ENCODE assay signal across 9 cellular contexts in the genomic region with DNA sequence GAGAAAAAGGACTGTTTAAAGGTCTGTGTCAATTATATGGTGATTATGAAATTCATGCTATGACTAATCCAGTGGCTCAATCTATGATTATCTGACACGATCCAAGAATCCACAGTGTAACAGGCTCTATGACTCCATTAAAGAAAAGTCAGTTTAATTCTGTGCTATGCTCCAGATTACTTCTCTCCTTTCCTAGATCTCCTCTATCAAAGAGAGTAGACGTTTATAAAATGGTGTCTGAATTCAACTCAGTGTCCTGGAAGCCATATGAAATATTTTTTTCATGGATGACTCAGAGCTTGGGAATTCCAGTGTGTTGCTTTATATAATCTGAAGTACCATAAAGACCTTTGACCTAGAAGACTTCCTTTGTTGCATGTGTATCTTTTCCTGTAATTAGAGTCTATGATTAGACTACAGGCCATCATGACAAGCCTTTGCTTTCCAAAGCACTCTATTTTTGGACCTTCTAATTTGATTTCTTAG. TPM values are rescaled to one million over a fixed set of nuclear protein-coding genes. Genes with fewer than 3 reads are reported as not detected.
DNase-seq lines count a peak whose midpoint lies in the region; ATAC-seq, FAIRE-seq and TF ChIP-seq lines count a peak whose summit lies in the region.
"Had no signal": no experiment of that assay in that cellular context is flagged by ENCODE, and none has a peak within 500 bp of the region (broad histone marks: within the 10 kb centered on the region; RNA-seq: fewer than 3 reads in every experiment).

No MANE protein-coding gene starts in this region.

- H3K79me2 ChIP-seq in K562 (ENCODE audit: control insufficient read depth, insufficient read depth, low read length): no peaks in the 10 kb centered on the region

- no peak for FAIRE-seq in K562 (lab: Jason Lieb, UNC)

- intact Hi-C loops in A673 (cut with micrococcal nuclease; ENCODE audit: unreplicated experiment): no loop called here
- intact Hi-C loops in K562 (cut with micrococcal nuclease): loop anchor here (1.0 kb wide), 1 partner anchor 50 kb away; no protein-coding TSS in a partner anchor

- H3K4me2 ChIP-seq in K562 (ENCODE audit: insufficient read depth, low read length): no peak overlapping the region

- H3K27me3 ChIP-seq in A673 (replicated peaks; ENCODE audit: insufficient read depth, low read depth, low read length, poor library complexity) (no peaks in the 10 kb centered on the region), K562 (ENCODE audit: control insufficient read depth in 2 of 2, insufficient read depth in 2 of 2, low read length in 2 of 2) (no peaks in the 10 kb centered on the region; a peak in 1 of 5 replicates), liver (ENCODE audit: control insufficient read depth in 4 of 4, insufficient read depth in 4 of 4, low read length in 3 of 4) (no peaks in the 10 kb centered on the region)

- H3K36me3 ChIP-seq in A673 (ENCODE audit: insufficient read depth, low read length, poor library complexity, severe bottlenecking) (no peaks in the 10 kb centered on the region), K562 (ENCODE audit: control insufficient read depth, insufficient read depth, low read length) (no peaks in the 10 kb centered on the region), liver (ENCODE audit: control insufficient read depth in 4 of 4, insufficient read depth in 3 of 4, low read depth in 1 of 4, low read length in 3 of 4) (no peaks in the 10 kb centered on the region)

- H3K4me3 ChIP-seq in A673 (ENCODE audit: low read depth, low read length, poor library complexity, severe bottlenecking) (no peak overlapping the region), K562 (no peak overlapping the region), liver (ENCODE audit: low read depth in 1 of 3, low read length in 3 of 3) (no peak overlapping the region)

- TF ChIP-seq EP300 in K562 (IDR thresholded peaks at IDR 0.05; ENCODE audit: low read length): no peak

- no peak for TF ChIP-seq POLR2A in K562 (conservative IDR thresholded peaks at IDR 0.05)

- H3K9ac ChIP-seq in K562 (ENCODE audit: insufficient read depth in 1 of 2, low read depth in 2 of 2, low read length in 2 of 2) (no peak overlapping the region), liver (ENCODE audit: low read depth in 1 of 2, low read length in 2 of 2) (no peak overlapping the region)

- H3K27ac ChIP-seq in A673 (ENCODE audit: low read depth, low read length, poor library complexity, severe bottlenecking): no peak overlapping the region
- no peak overlapping the region for H3K27ac ChIP-seq in K562 (ENCODE audit: extremely low read depth, low read depth, low read length)
- H3K27ac ChIP-seq in liver (ENCODE audit: low read depth in 1 of 2, low read length in 2 of 2): no peak overlapping the region

- CTCF ChIA-PET in A673 (lab: Charles Lee): no interaction called here
- CTCF ChIA-PET in K562 (lab: Yijun Ruan, JAX; ENCODE audit: low intra/inter-chr PET ratio): no interaction called here
- CTCF ChIA-PET in GM10248 (lab: Yijun Ruan, JAX): interaction anchor here (0.7 to 1.9 kb wide), 3 partner anchors 14 to 21 kb away, joined by 4 to 5 read pairs (median 4); no protein-coding TSS in a partner anchor

- TF ChIP-seq CTCF in A673 (conservative IDR thresholded peaks at IDR 0.05; ENCODE audit: low read depth, low read length) (no peak), K562 (IDR thresholded peaks at IDR 0.05 in 2 of 3, conservative IDR thresholded peaks at IDR 0.05 in 1 of 3; ENCODE audit: insufficient read depth in 2 of 3, low read depth in 1 of 3, low read length in 3 of 3) (no peak), liver (IDR thresholded peaks at IDR 0.05; ENCODE audit: low read depth, low read length, missing input control) (no peak), GM10248 (IDR thresholded peaks at IDR 0.05; ENCODE audit: control extremely low read depth, extremely low read depth, low read depth, missing control alignments) (no peak)

- H3K9me1 ChIP-seq in K562 (ENCODE audit: control insufficient read depth, insufficient read depth, low read length): no peaks in the 10 kb centered on the region

- H3K4me1 ChIP-seq in A673 (ENCODE audit: insufficient read depth, low read length, poor library complexity, severe bottlenecking) (no peaks in the 10 kb centered on the region), K562 (replicated peaks in 1 of 2; ENCODE audit: control insufficient read depth in 2 of 2, insufficient read depth in 2 of 2, low read length in 2 of 2) (no peaks in the 10 kb centered on the region), liver (ENCODE audit: control insufficient read depth in 4 of 4, insufficient read depth in 4 of 4, low read length in 3 of 4) (peaks cover 1 to 6% (median 4%) of the 10 kb centered on the region in 4 donors)

- TF ChIP-seq RAD21 in K562 (CRISPR knock-in tag; conservative IDR thresholded peaks at IDR 0.05 in 1 of 2, IDR thresholded peaks at IDR 0.05 in 1 of 2) (no peak), liver (IDR thresholded peaks at IDR 0.05) (no peak)

- ATAC-seq in K562 (no peak), GM19351 (IDR thresholded peaks at IDR 0.05; ENCODE audit: unreplicated experiment) (no peak), GM19467 (IDR thresholded peaks at IDR 0.05; ENCODE audit: unreplicated experiment) (no peak), HG02571 (IDR thresholded peaks at IDR 0.05; ENCODE audit: unreplicated experiment) (no peak)

- in situ Hi-C loops in K562 (cut with MboI): no loop called here

- no peaks in the 10 kb centered on the region for H4K20me1 ChIP-seq in K562 (replicated peaks; ENCODE audit: control insufficient read depth, insufficient read depth, low read length)

- no peaks in the 10 kb centered on the region for H3K9me3 ChIP-seq in A673 (ENCODE audit: low read depth, low read length, poor library complexity, severe bottlenecking)
- H3K9me3 ChIP-seq in K562 (replicated peaks; ENCODE audit: control insufficient read depth, insufficient read depth, low read depth, low read length): no peaks in the 10 kb centered on the region
- H3K9me3 ChIP-seq in liver (ENCODE audit: control insufficient read depth in 4 of 4, low read length in 3 of 4): no peaks in the 10 kb centered on the region

- WGBS in K562 (ENCODE audit: insufficient coverage, low coverage, missing lambda C conversion rate): 25% methylated on average over 2 of the region's 2 CpGs
- WGBS in liver: 58% methylated on average over 2 of the region's 2 CpGs

- DNase-seq in A673 (ENCODE audit: low spot score): peak; percentile 60
- peak; percentile 95 for DNase-seq in HT1080 (ENCODE audit: low read depth)
- no peak for DNase-seq in K562 (ENCODE audit: extremely low read depth in 1 of 4, low spot score in 3 of 4)
- DNase-seq in GM10248 (ENCODE audit: extremely low spot score): no peak
- DNase-seq: DMS 273 treated with DMSO at 0.1 percent for 48 hours had no signal

- no TSS peak for BruUV-seq in A673 (replicated peaks; lab: Mats Ljungman, UMichigan)
- BruUV-seq in K562 (replicated peaks; lab: Mats Ljungman, UMichigan): no TSS peak

- POLR2A ChIA-PET in A673 (lab: Charles Lee; ENCODE audit: low non-redundant PET): no interaction called here
- POLR2A ChIA-PET in K562 (lab: Yijun Ruan, JAX): no interaction called here
- POLR2A ChIA-PET in GM10248 (lab: Yijun Ruan, JAX): no interaction called here

- no peak overlapping the region for H2AFZ ChIP-seq in K562 (ENCODE audit: low read depth, low read length)

TF ChIP-seq in K562, 482 proteins besides CTCF, POLR2A, EP300 and RAD21 (continues in another document):
- TF ChIP-seq SAFB2 (IDR thresholded peaks at IDR 0.05; ENCODE audit: borderline replicate concordance, low read depth, low read length, severe bottlenecking) (no peak), JUND (IDR thresholded peaks at IDR 0.05; ENCODE audit: borderline replicate concordance, low read depth, low read length) (peak; percentile 59; the same call in 1 of the 2 replicates), JUND (tag; IDR thresholded peaks at IDR 0.05; ENCODE audit: borderline replicate concordance, low read depth, low read length) (peak; percentile 44; the same call in 1 of the 3 replicates), ETV6 (IDR thresholded peaks at IDR 0.05; ENCODE audit: borderline replicate concordance in 1 of 2, low read depth in 2 of 2, low read length in 1 of 2) (no peak), ETV6 (CRISPR knock-in tag; IDR thresholded peaks at IDR 0.05; ENCODE audit: borderline replicate concordance) (no peak)

RNA-seq across cellular contexts. Expression of a gene that starts 27.0 kb away (rescaled TPM):
- total RNA-seq in A673 (2021): 32.1 and 36.5 TPM in 2 replicates
- total RNA-seq in HT1080 (2014; rRNA removed; shearing (Covaris generic)): 12.7 and 17.5 TPM in 2 replicates
- 16.7 and 23.1 TPM in 2 replicates for polyA plus RNA-seq in HT1080 (2015; cell fraction: cytosol; rRNA removed)
- polyA plus RNA-seq in HT1080 (2015; cell fraction: nucleus; rRNA removed): 43.5 and 47.3 TPM in 2 replicates
- total RNA-seq in K562 (2011; cell fraction: chromatin; rRNA removed; ENCODE audit: low replicate concordance): 108 and 331 TPM in 2 replicates
- 49.7 and 67.6 TPM in 2 replicates for total RNA-seq in K562 (2011; cell fraction: nucleolus; rRNA removed)
- total RNA-seq in K562 (2011; cell fraction: nucleoplasm; rRNA removed): 113 and 152 TPM in 2 replicates
- total RNA-seq in K562 (2014; rRNA removed): 13.4 and 16.7 TPM in 2 replicates
- 26.3 TPM in 2 replicates for total RNA-seq in K562 (2014; rRNA removed; fragmentation: Illumina TruSeq; extraction: Trizol)
- total RNA-seq in K562 (2015; rRNA removed; fragmentation: Illumina TruSeq; extraction: Trizol): 24.3 and 24.6 TPM in 2 replicates
- total RNA-seq in K562 (2021): 36.5 and 41.9 TPM in 2 replicates
- polyA plus RNA-seq in K562 (2011; rRNA removed): 16.7 and 29.3 TPM in 2 replicates
- polyA plus RNA-seq in K562 (2011; cell fraction: cytosol; rRNA removed): 16.4 and 18.7 TPM in 2 replicates
- 41.9 and 61.1 TPM in 2 replicates for polyA plus RNA-seq in K562 (2011; cell fraction: nucleus; rRNA removed)
- polyA plus RNA-seq in K562 (2012): 16.3 and 16.9 TPM in 2 replicates
- polyA plus RNA-seq in K562 (2014; fragmentation: Illumina TruSeq; extraction: Trizol): 23.9 and 30.8 TPM in 2 replicates
- 1 to 10 TPM; 3.4 to 7.5 TPM for polyA plus RNA-seq in K562 (2014; fragmentation: Nextera tagmentation; extraction: Ambion mirVana)
- polyA plus RNA-seq in K562 (2014; rRNA removed): 14.0 and 15.4 TPM in 2 replicates
- 132 and 170 TPM in 2 replicates for polyA minus RNA-seq in K562 (2011; rRNA and poly(A)+ RNA removed)
- polyA minus RNA-seq in K562 (2011; cell fraction: cytosol; rRNA and poly(A)+ RNA removed): 35.1 and 79.9 TPM in 2 replicates
- polyA minus RNA-seq in K562 (2011; cell fraction: nucleus; rRNA and poly(A)+ RNA removed): 84.1 and 101 TPM in 2 replicates
- 10 to 100 TPM; 18.5 to 42.6 TPM for total RNA-seq in liver
- polyA plus RNA-seq in liver: 1 to 10 TPM; 4.6 to 8.4 TPM

Comparison
In these comparisons a context has a peak if more than half of its experiments do, and no peak if none do; other contexts are left out.
1. DNase-seq: peak in A673 (single experiment) and HT1080 (single experiment); none in K562 (0 of 4) and GM10248 (single experiment).